22 cellular contexts compared by ENCODE assay signal in the genomic region with DNA sequence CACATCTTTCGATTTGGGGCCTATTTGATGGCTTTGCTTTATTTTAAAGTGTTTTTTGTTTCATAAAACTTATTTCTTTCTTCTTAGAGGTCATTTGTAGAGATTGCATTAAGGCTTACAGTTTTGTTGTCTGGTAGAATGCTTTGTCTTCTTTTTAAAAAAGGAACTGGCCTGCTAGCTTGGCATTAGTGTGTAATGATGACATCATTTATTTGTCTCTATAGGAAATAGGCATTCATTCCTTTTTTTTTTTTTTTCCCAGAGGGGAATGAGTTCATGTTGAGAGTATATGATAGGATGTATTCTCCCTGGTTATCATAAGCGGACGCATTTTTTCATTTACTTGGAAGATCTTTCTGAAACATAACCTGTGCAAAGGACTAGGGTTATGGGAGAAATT. TPM values are rescaled to one million over a fixed set of nuclear protein-coding genes. Genes with fewer than 3 reads are reported as not detected.
"Had no signal": no experiment of that assay in that cellular context is flagged by ENCODE, and none has a peak within 500 bp of the region (broad histone marks: within the 10 kb centered on the region; RNA-seq: fewer than 3 reads in every experiment).

No MANE protein-coding gene starts in this region.

- H3K4me1 Mint-ChIP-seq: activated CD4-positive, alpha-beta T cell treated with anti-CD3 and anti-CD28 coated beads, Interleukin-2, amount 10 ng/mL, durations not matched to agents 7 days and 5 days; activated naive CD4-positive, alpha-beta T cell treated with anti-CD3 and anti-CD28 coated beads, Interleukin-2, amount 10 ng/mL, durations not matched to agents 7 days and 5 days; activated T-helper 17 cell treated with anti-CD3 and anti-CD28 coated beads, Interleukin-2, amount 50 U/mL, for 72 hours; central memory CD8-positive, alpha-beta T cell; immature natural killer cell had no signal

- H3K4me1 ChIP-seq: adrenal gland, psoas muscle had no signal

- H3K27me3 Mint-ChIP-seq: activated CD4-positive, alpha-beta T cell treated with anti-CD3 and anti-CD28 coated beads, Interleukin-2, amount 10 ng/mL, durations not matched to agents 7 days and 5 days; stimulated activated naive B cell treated with anti-CD40 and anti-IgM and Interleukin-4, amounts not matched to agents 10 μg/mL and 1 μg/mL and 100 μg/mL, for 72 hours had no signal

- H3K27me3 ChIP-seq: upper lobe of right lung had no signal

- H3K4me3 Mint-ChIP-seq: activated B cell treated with CpG ODN at 0.5 μM for 24 hours; activated CD4-positive, alpha-beta T cell treated with anti-CD3 and anti-CD28 coated beads, Interleukin-2, amount 10 ng/mL, durations not matched to agents 7 days and 5 days; activated naive CD4-positive, alpha-beta T cell treated with anti-CD3 and anti-CD28 coated beads, Interleukin-2, amount 10 ng/mL, durations not matched to agents 7 days and 5 days; activated T-helper 17 cell treated with anti-CD3 and anti-CD28 coated beads, Interleukin-2, amount 50 U/mL, for 72 hours; central memory CD8-positive, alpha-beta T cell; immature natural killer cell; natural killer cell treated with Interleukin-12 subunit alpha and Interleukin-12 subunit beta and Interleukin-15 and Interleukin-18, amount 100 ng/mL, for 72 hours; stimulated activated naive B cell treated with anti-CD40 and anti-IgM and Interleukin-4, amounts not matched to agents 10 μg/mL and 1 μg/mL and 100 μg/mL, for 72 hours; T-helper 1 cell treated with Interleukin-12 subunit alpha and Interleukin-12 subunit beta and Interleukin-4 antibody, amounts not matched to agents 30 μg/mL and 1 μg/mL, for 36 hours had no signal

- H3K9me3 ChIP-seq: adrenal gland, upper lobe of right lung had no signal

- DNase-seq: activated B cell treated with CpG ODN at 0.5 μM for 24 hours; activated CD4-positive, alpha-beta T cell treated with anti-CD3 and anti-CD28 coated beads, Interleukin-2, amount 10 ng/mL, durations not matched to agents 7 days and 5 days; activated CD8-positive, alpha-beta memory T cell treated with anti-CD3 and anti-CD28 coated beads for 24 hours; activated naive CD4-positive, alpha-beta T cell treated with anti-CD3 and anti-CD28 coated beads, Interleukin-2, amount 10 ng/mL, durations not matched to agents 7 days and 5 days; adrenal gland; immature natural killer cell; left cardiac atrium; occipital lobe; psoas muscle; stimulated activated CD4-positive, alpha-beta T cell treated with anti-CD3 and anti-CD28 coated beads, Interleukin-2, amount 100 ng/mL, for 24 hours; stimulated activated naive B cell treated with anti-CD40 and anti-IgM and Interleukin-4, amounts not matched to agents 10 μg/mL and 1 μg/mL and 100 μg/mL, for 72 hours; upper lobe of right lung had no signal

- H3K27ac ChIP-seq: adrenal gland, psoas muscle, upper lobe of right lung had no signal

- ATAC-seq: activated T-helper 17 cell treated with anti-CD3 and anti-CD28 coated beads, Interleukin-2, amount 50 U/mL, for 72 hours; esophagus mucosa; left cardiac atrium; natural killer cell treated with Interleukin-12 subunit alpha and Interleukin-12 subunit beta and Interleukin-15 and Interleukin-18, amount 100 ng/mL, for 72 hours; psoas muscle; sciatic nerve; stimulated activated naive B cell treated with anti-CD40 and anti-IgM and Interleukin-4, amounts not matched to agents 10 μg/mL and 1 μg/mL and 100 μg/mL, for 72 hours; upper lobe of right lung had no signal

- H3K27ac Mint-ChIP-seq: activated B cell treated with CpG ODN at 0.5 μM for 24 hours; activated CD4-positive, alpha-beta T cell treated with anti-CD3 and anti-CD28 coated beads, Interleukin-2, amount 10 ng/mL, durations not matched to agents 7 days and 5 days; activated naive CD4-positive, alpha-beta T cell treated with anti-CD3 and anti-CD28 coated beads, Interleukin-2, amount 10 ng/mL, durations not matched to agents 7 days and 5 days; activated T-helper 17 cell treated with anti-CD3 and anti-CD28 coated beads, Interleukin-2, amount 50 U/mL, for 72 hours; immature natural killer cell; natural killer cell treated with Interleukin-12 subunit alpha and Interleukin-12 subunit beta and Interleukin-15 and Interleukin-18, amount 100 ng/mL, for 72 hours; stimulated activated naive B cell treated with anti-CD40 and anti-IgM and Interleukin-4, amounts not matched to agents 10 μg/mL and 1 μg/mL and 100 μg/mL, for 72 hours; T-helper 1 cell treated with Interleukin-12 subunit alpha and Interleukin-12 subunit beta and Interleukin-4 antibody, amounts not matched to agents 30 μg/mL and 1 μg/mL, for 36 hours had no signal

- H3K9me3 Mint-ChIP-seq: activated T-helper 17 cell treated with anti-CD3 and anti-CD28 coated beads, Interleukin-2, amount 50 U/mL, for 72 hours had no signal

- H3K36me3 Mint-ChIP-seq: activated naive CD4-positive, alpha-beta T cell treated with anti-CD3 and anti-CD28 coated beads, Interleukin-2, amount 10 ng/mL, durations not matched to agents 7 days and 5 days; immature natural killer cell; natural killer cell treated with Interleukin-12 subunit alpha and Interleukin-12 subunit beta and Interleukin-15 and Interleukin-18, amount 100 ng/mL, for 72 hours; stimulated activated naive B cell treated with anti-CD40 and anti-IgM and Interleukin-4, amounts not matched to agents 10 μg/mL and 1 μg/mL and 100 μg/mL, for 72 hours had no signal

- H3K4me3 ChIP-seq: adrenal gland, lung, psoas muscle, upper lobe of right lung had no signal

- H3K36me3 ChIP-seq: adrenal gland, upper lobe of right lung had no signal

RNA-seq across cellular contexts. Expression of a gene that starts 45.6 kb away (rescaled TPM):
- total RNA-seq: activated B cell treated with CpG ODN at 0.5 μM for 24 hours; activated CD4-positive, alpha-beta T cell treated with anti-CD3 and anti-CD28 coated beads, Interleukin-2, amount 10 ng/mL, durations not matched to agents 7 days and 5 days; adrenal gland; fibroblast of villous mesenchyme; left cardiac atrium; mucosa of gallbladder; natural killer cell treated with Interleukin-12 subunit alpha and Interleukin-12 subunit beta and Interleukin-15 and Interleukin-18, amount 100 ng/mL, for 72 hours; occipital lobe; psoas muscle; sciatic nerve; subcutaneous adipose tissue had no signal
- polyA plus RNA-seq: immature natural killer cell had no signal

RNA-seq across cellular contexts. Expression of a gene that starts 57.8 kb away (rescaled TPM):
- total RNA-seq: left cardiac atrium, subcutaneous adipose tissue had no signal
